ENCODE assay signal across 1 cellular context in the genomic region with DNA sequence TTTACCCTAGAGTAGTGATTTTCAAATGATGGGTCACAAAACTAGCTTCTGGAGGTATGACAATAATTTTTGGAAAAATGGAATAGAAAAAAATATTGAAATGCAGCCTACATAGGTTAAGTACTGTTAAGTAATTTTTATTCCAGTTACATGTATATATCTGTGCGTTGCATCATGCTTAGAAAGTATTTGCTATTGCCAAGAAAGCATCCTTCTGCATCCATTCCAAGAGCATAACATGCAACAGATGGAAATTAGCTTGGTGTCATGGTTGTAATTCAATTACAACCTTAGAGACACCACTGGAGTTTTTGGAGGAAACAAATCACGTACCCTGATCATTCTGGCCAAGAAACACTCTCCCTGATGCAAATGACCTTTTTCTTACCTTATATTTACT.
TF ChIP-seq lines count a peak whose summit lies in the region.

No MANE protein-coding gene starts in this region.

TF ChIP-seq in IMR-90, 13 proteins besides CTCF, POLR2A, EP300 and RAD21:
- TF ChIP-seq, protein P1, sequence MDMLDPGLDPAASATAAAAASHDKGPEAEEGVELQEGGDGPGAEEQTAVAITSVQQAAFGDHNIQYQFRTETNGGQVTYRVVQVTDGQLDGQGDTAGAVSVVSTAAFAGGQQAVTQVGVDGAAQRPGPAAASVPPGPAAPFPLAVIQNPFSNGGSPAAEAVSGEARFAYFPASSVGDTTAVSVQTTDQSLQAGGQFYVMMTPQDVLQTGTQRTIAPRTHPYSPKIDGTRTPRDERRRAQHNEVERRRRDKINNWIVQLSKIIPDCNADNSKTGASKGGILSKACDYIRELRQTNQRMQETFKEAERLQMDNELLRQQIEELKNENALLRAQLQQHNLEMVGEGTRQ (IDR thresholded peaks at IDR 0.05; ENCODE audit: low read depth, low read length): no peak
- peak; percentile 56 for TF ChIP-seq CEBPB (IDR thresholded peaks at IDR 0.05; ENCODE audit: low read depth, low read length)
